1 cellular context compared by ENCODE assay signal in the genomic region with DNA sequence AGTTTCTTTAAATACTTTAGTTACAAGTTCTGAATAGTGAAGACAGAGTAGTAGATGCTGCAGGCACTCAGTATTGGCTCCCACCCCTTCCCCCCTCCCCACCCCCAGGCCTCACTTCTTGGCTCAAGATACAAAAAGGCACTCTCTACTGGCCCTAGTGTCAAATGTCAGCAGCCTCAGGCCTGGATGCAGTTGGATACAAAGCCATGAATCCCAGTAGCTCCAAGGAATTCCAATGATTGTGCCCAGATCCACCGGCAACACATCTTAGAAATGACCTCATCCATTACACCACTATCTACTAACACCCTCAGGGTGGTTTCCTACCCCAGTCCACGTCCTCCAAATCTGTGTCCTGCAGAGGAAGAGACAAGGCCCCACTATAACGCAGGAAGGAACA. TPM values are rescaled to one million over a fixed set of nuclear protein-coding genes. Genes with fewer than 3 reads are reported as not detected.
"Had no signal": no experiment of that assay in that cellular context is flagged by ENCODE, and none has a peak within 500 bp of the region (broad histone marks: within the 10 kb centered on the region; RNA-seq: fewer than 3 reads in every experiment).

No MANE protein-coding gene starts in this region.

RNA-seq across cellular contexts. Expression of a gene that starts 54.6 kb away (rescaled TPM):
- total RNA-seq: M059J had no signal
